In genomic region chr17:41523225-41523593, GRCh38 we compare ENCODE assay signal across 1 cellular context.
TF ChIP-seq lines count a peak whose summit lies in the region.

No MANE protein-coding gene starts in this region.

TF ChIP-seq in HCT116, 20 proteins besides CTCF, POLR2A, EP300 and RAD21:
- no peak for TF ChIP-seq FOSL1 (IDR thresholded peaks at IDR 0.05; ENCODE audit: low read depth)
- TF ChIP-seq EZH2 (IDR thresholded peaks at IDR 0.05) = no peak
- no peak for TF ChIP-seq ZBTB33 (IDR thresholded peaks at IDR 0.05; ENCODE audit: extremely low read depth, insufficient replicate concordance, low read length)
- TF ChIP-seq SP1 (IDR thresholded peaks at IDR 0.05; ENCODE audit: low read depth) = no peak
- no peak for TF ChIP-seq SIN3A (IDR thresholded peaks at IDR 0.05; ENCODE audit: low read depth)
- no peak for TF ChIP-seq JUND (IDR thresholded peaks at IDR 0.05)
- no peak for TF ChIP-seq EZH2phosphoT487 (IDR thresholded peaks at IDR 0.05; ENCODE audit: borderline replicate concordance)
- no peak for TF ChIP-seq ZFX (IDR thresholded peaks at IDR 0.05)
- TF ChIP-seq TCF7L2 (IDR thresholded peaks at IDR 0.05; ENCODE audit: borderline replicate concordance, extremely low read depth, insufficient read depth, insufficient read length) = no peak
- TF ChIP-seq ELF1 (IDR thresholded peaks at IDR 0.05; ENCODE audit: borderline replicate concordance, low read depth) = no peak
- no peak for TF ChIP-seq SRF (IDR thresholded peaks at IDR 0.05; ENCODE audit: low read depth)
- no peak for TF ChIP-seq POLR2AphosphoS5 (IDR thresholded peaks at IDR 0.05; ENCODE audit: low read depth, low read length)
- TF ChIP-seq ZNF274 (IDR thresholded peaks at IDR 0.05; ENCODE audit: low read depth, low read length) = no peak
- TF ChIP-seq YY1 (IDR thresholded peaks at IDR 0.05; ENCODE audit: extremely low read depth, insufficient replicate concordance, low read depth, low read length) = no peak
- TF ChIP-seq CEBPB (IDR thresholded peaks at IDR 0.05; ENCODE audit: low read depth) = no peak
- TF ChIP-seq EGR1 (IDR thresholded peaks at IDR 0.05; ENCODE audit: low read depth) = no peak
- TF ChIP-seq CBX3 (IDR thresholded peaks at IDR 0.05; ENCODE audit: low read depth) = no peak
- no peak for TF ChIP-seq ATF3 (IDR thresholded peaks at IDR 0.05)
